ENCODE assay signal across 8 cellular contexts in the genomic region with DNA sequence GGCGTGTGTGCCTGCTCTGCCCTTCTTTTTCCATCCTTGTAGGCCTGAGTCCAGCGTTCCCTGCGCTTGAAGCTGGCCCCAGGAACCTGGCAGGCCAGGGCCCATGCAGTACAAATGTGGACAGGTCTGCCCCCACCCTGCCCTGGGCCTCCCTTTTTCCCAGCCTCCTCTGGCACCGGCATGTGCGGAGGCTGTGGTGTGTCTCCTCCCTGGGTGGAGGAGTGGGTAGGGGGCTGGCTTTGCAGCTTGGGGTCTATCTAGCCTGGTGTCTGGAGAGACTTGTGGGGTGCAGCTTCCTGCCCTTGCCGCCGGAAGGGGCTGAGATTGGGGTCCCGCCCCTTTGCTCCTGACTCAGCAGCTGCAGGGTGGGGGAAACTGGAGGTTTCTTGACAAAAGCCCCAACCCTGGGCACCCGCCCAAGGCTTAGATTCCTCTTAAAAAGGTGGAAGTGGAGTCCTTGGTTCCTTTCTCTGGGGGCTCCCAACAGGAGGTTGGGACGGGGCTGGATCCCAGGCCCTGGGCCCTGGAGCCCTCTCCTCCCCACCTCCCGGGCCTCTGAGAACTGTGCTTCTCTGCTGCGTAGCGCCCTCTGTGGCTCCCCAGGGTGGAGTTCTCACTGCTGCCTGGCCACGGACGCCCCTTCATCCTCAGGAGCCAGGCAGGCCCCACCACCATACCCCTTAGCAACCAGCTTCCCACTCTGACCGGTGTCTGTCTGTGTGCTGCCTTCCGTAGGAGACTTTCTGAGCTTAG. TPM values are rescaled to one million over a fixed set of nuclear protein-coding genes. Genes with fewer than 3 reads are reported as not detected.
A peak's percentile ranks its signal among the peaks of the same experiment; 100 is the strongest.
DNase-seq lines count a peak whose midpoint lies in the region; ATAC-seq and TF ChIP-seq lines count a peak whose summit lies in the region.

No MANE protein-coding gene starts in this region.

- H3K36me3 ChIP-seq in HCT116 (ENCODE audit: control insufficient read depth in 1 of 2, insufficient read depth in 2 of 2, low read length in 2 of 2), result no peaks in the 10 kb centered on the region

- no peak for TF ChIP-seq POLR2A in HCT116 (IDR thresholded peaks at IDR 0.05; ENCODE audit: borderline replicate concordance, extremely low read depth, insufficient read depth, insufficient read length)

- TF ChIP-seq RAD21 in HCT116 (IDR thresholded peaks at IDR 0.05; ENCODE audit: low read depth), result no peak

- DNase-seq in HCT116 (ENCODE audit: low read depth, low spot score) (no peak), cardiac septum (ENCODE audit: low spot score) (peak; percentile 84), DMS 273 treated with DMSO at 0.1 percent for 48 hours (lab: John Stamatoyannopoulos, UW) (no peak), HuH-7.5 (ENCODE audit: low spot score) (no peak)
- DNase-seq in activated CD8-positive, alpha-beta memory T cell treated with anti-CD3 and anti-CD28 coated beads, Interleukin-2, amount 50 U/mL, for 4 hours, result peak; percentile 54
- peak; percentile 26 for DNase-seq in stimulated activated CD8-positive, alpha-beta memory T cell treated with anti-CD3 and anti-CD28 coated beads, Interleukin-4, amount 100 ng/mL, for 24 hours (ENCODE audit: low read depth)

- intact Hi-C loops in HCT116 (cut with micrococcal nuclease), result no loop called here
- intact Hi-C loops in cardiac septum (cut with DNase I), result loop anchor here (5.0 kb wide), 3 partner anchors 33 to 98 kb away; no protein-coding TSS in a partner anchor

- H4K20me1 ChIP-seq in HCT116 (ENCODE audit: insufficient read depth), result no peaks in the 10 kb centered on the region

- H3K9me3 ChIP-seq in HCT116 (ENCODE audit: control insufficient read depth in 1 of 2, insufficient read depth in 1 of 2, low read depth in 1 of 2, low read length in 2 of 2), result no peaks in the 10 kb centered on the region

- H3K27ac ChIP-seq in HCT116 (ENCODE audit: low read depth, low read length), result no peak overlapping the region

- no peak overlapping the region for H3K9ac ChIP-seq in HCT116 (ENCODE audit: low read length)

- no TSS peak for BruUV-seq in HCT116 (replicated peaks; lab: Mats Ljungman, UMichigan)

- no peaks in the 10 kb centered on the region for H3K27me3 ChIP-seq in HCT116 (ENCODE audit: insufficient read depth, low read length)

- ATAC-seq in HCT116 (peak; percentile 43; the same call in 1 of the 2 replicates), GM18520 (IDR thresholded peaks at IDR 0.05; ENCODE audit: unreplicated experiment) (no peak), HG02840 (IDR thresholded peaks at IDR 0.05; ENCODE audit: low FRiP score, unreplicated experiment) (no peak)

- H3K79me2 ChIP-seq in HCT116 (ENCODE audit: insufficient read depth, low read length), result peaks cover 93% of the 10 kb centered on the region

- TF ChIP-seq CTCF in HCT116 (IDR thresholded peaks at IDR 0.05 in 2 of 3, conservative IDR thresholded peaks at IDR 0.05 in 1 of 3; ENCODE audit: borderline replicate concordance in 1 of 3, insufficient read depth in 1 of 3, low read depth in 2 of 3, low read length in 2 of 3), result 0 out of 6 replicates have a peak, but pooled peaks of 2 of the 3 experiments have one; percentile 2 to 16

- POLR2A ChIA-PET in HCT116 (lab: Charles Lee), result no interaction called here

- CTCF ChIA-PET in HCT116 (lab: Charles Lee), result no interaction called here

- H3K9me2 ChIP-seq in HCT116 (ENCODE audit: insufficient read depth), result no peaks in the 10 kb centered on the region

- H3K4me3 ChIP-seq in HCT116 (replicated peaks in 1 of 2; ENCODE audit: low read depth in 1 of 2, low read length in 2 of 2), result no peak overlapping the region

- H3K4me2 ChIP-seq in HCT116 (ENCODE audit: low read length), result no peak overlapping the region

- H3K4me1 ChIP-seq in HCT116 (ENCODE audit: control insufficient read depth in 1 of 2, insufficient read depth in 2 of 2, low read length in 2 of 2), result peaks cover 0 to 11% of the 10 kb centered on the region in 2 experiments; a peak in 1 of 4 replicates

- H2AFZ ChIP-seq in HCT116 (ENCODE audit: low read depth, low read length, poor library complexity, severe bottlenecking), result no peak overlapping the region

- RAD21 ChIA-PET in HCT116 (lab: Charles Lee; ENCODE audit: low non-redundant PET in 1 of 2, low total read pairs in 2 of 2, uncharacterized antibody in 2 of 2, unreplicated experiment in 2 of 2), result no interaction called here

TF ChIP-seq in HCT116, 20 proteins besides CTCF, POLR2A, EP300 and RAD21:
- TF ChIP-seq EZH2 (IDR thresholded peaks at IDR 0.05), result no peak
- no peak for TF ChIP-seq JUND (IDR thresholded peaks at IDR 0.05)
- TF ChIP-seq YY1 (IDR thresholded peaks at IDR 0.05; ENCODE audit: extremely low read depth, insufficient replicate concordance, low read depth, low read length), result no peak

RNA-seq across cellular contexts. Expression of gene RXRA, which starts 18.0 kb away (rescaled TPM):
- total RNA-seq in HCT116 (2021; ENCODE audit: unreplicated experiment) (43.9 TPM), cardiac septum (42.6 TPM)
- polyA plus RNA-seq in HCT116 (2012), result 39.0 and 47.7 TPM in 2 replicates

Comparison
In these comparisons a context has a peak if more than half of its experiments do, and no peak if none do; other contexts are left out.
1. DNase-seq: peak in activated CD8-positive, alpha-beta memory T cell treated with anti-CD3 and anti-CD28 coated beads, Interleukin-2, amount 50 U/mL, for 4 hours (single experiment), cardiac septum (single experiment) and stimulated activated CD8-positive, alpha-beta memory T cell treated with anti-CD3 and anti-CD28 coated beads, Interleukin-4, amount 100 ng/mL, for 24 hours (single experiment); none in HCT116 (single experiment), DMS 273 treated with DMSO at 0.1 percent for 48 hours (single experiment) and HuH-7.5 (single experiment).